In the genomic region with DNA sequence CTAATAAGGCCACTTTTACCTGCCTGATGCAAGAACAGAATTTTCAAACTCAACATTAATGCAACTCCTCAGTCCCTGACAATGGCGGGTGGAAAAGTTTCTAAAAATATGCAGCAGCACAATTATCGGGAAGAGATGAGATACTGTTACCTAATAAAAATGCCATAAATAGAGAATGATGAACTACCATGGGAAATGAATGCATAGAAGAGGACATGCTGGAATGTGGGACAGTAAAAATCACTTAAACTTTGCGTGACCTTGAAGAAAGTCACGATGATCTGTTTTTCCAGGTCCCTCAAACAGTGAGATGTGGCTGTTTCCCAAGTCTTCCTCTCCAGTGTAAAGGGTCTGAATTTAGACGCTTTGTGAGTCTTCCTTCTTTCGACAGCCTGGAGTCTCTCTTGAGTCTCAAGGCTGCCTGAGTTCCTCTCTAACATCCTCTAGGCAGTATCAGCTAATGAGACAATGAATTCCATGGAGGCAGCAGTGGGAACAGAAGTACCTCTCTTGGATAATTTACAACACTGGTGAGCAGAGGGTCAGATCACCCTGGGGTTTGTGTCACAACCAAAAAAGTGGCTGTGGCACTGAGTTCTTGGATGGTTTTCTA, we compare ENCODE assay signal across 27 cellular contexts. TPM values are rescaled to one million over a fixed set of nuclear protein-coding genes. Genes with fewer than 3 reads are reported as not detected.
DNase-seq lines count a peak whose midpoint lies in the region; ATAC-seq and TF ChIP-seq lines count a peak whose summit lies in the region.
"Had no signal": no experiment of that assay in that cellular context is flagged by ENCODE, and none has a peak within 500 bp of the region (broad histone marks: within the 10 kb centered on the region; RNA-seq: fewer than 3 reads in every experiment).

No MANE protein-coding gene starts in this region.

- BruUV-seq in A673 (replicated peaks; lab: Mats Ljungman, UMichigan) = no TSS peak

- H3K36me3 ChIP-seq in A673 (ENCODE audit: insufficient read depth, low read length, poor library complexity, severe bottlenecking) (no peaks in the 10 kb centered on the region), SK-N-MC (ENCODE audit: insufficient read depth, low read length) (no peaks in the 10 kb centered on the region)
- H3K36me3 ChIP-seq: brain microvascular endothelial cell, lower lobe of right lung had no signal

- peak overlapping the region; percentile 46 to 86 (median 82) for H3K4me3 Mint-ChIP-seq in nephron
- H3K4me3 Mint-ChIP-seq: activated B cell treated with CpG ODN at 0.5 μM for 24 hours; activated CD4-positive, alpha-beta memory T cell treated with anti-CD3 and anti-CD28 coated beads, Interleukin-2, amount 10 ng/mL, durations not matched to agents 7 days and 5 days had no signal

- peak overlapping the region; percentile 41 for H3K9ac ChIP-seq in SK-N-MC (ENCODE audit: insufficient read length)
- H3K9ac ChIP-seq: SK-N-SH had no signal

- POLR2A ChIA-PET in A673 (lab: Charles Lee; ENCODE audit: low non-redundant PET) = no interaction called here

- H3K36me3 Mint-ChIP-seq in nephron (ENCODE audit: low read depth) = no peaks in the 10 kb centered on the region

- no peaks in the 10 kb centered on the region for H3K27me3 Mint-ChIP-seq in nephron (ENCODE audit: low read depth)

- intact Hi-C loops in A673 (cut with micrococcal nuclease; ENCODE audit: unreplicated experiment) = no loop called here

- H3K4me1 ChIP-seq in A673 (ENCODE audit: insufficient read depth, low read length, poor library complexity, severe bottlenecking) = peaks cover 22% of the 10 kb centered on the region
- H3K4me1 ChIP-seq: lower lobe of right lung had no signal

- H3K9me3 ChIP-seq in A673 (ENCODE audit: low read depth, low read length, poor library complexity, severe bottlenecking) = no peaks in the 10 kb centered on the region
- no peaks in the 10 kb centered on the region for H3K9me3 ChIP-seq in SK-N-MC (ENCODE audit: low read depth, low read length)
- H3K9me3 ChIP-seq: lower lobe of right lung, SK-N-SH had no signal

- no peak overlapping the region for H3K27ac ChIP-seq in A673 (ENCODE audit: low read depth, low read length, poor library complexity, severe bottlenecking)
- H3K27ac ChIP-seq in SK-N-MC = peak overlapping the region; percentile 61
- H3K27ac ChIP-seq: brain microvascular endothelial cell, lower lobe of right lung had no signal

- H3K9me3 Mint-ChIP-seq in nephron = no peaks in the 10 kb centered on the region
- H3K9me3 Mint-ChIP-seq: activated B cell treated with CpG ODN at 0.5 μM for 24 hours; activated CD4-positive, alpha-beta memory T cell treated with anti-CD3 and anti-CD28 coated beads, Interleukin-2, amount 10 ng/mL, durations not matched to agents 7 days and 5 days had no signal

- H3K27me3 ChIP-seq in A673 (replicated peaks; ENCODE audit: insufficient read depth, low read depth, low read length, poor library complexity) = no peaks in the 10 kb centered on the region

- peak; percentile 25 for DNase-seq in A673 (ENCODE audit: low spot score)
- DNase-seq in ELR (ENCODE audit: low read depth) = peak; percentile 14
- no peak for DNase-seq in SK-N-MC (ENCODE audit: low read depth, low spot score)
- no peak for DNase-seq in GM20000 (ENCODE audit: low spot score)
- no peak for DNase-seq in NCI-H1694 (lab: John Stamatoyannopoulos, UW)
- no peak for DNase-seq in NCI-H748 (lab: John Stamatoyannopoulos, UW; ENCODE audit: unreplicated experiment)
- DNase-seq: activated B cell treated with CpG ODN at 0.5 μM for 24 hours; activated CD4-positive, alpha-beta memory T cell treated with anti-CD3 and anti-CD28 coated beads, Interleukin-2, amount 10 ng/mL, durations not matched to agents 7 days and 5 days; activated effector memory CD4-positive, alpha-beta T cell treated with anti-CD3 and anti-CD28 coated beads, Interleukin-2, amount 50 U/mL, for 16 hours; activated T-cell treated with anti-CD3 and anti-CD28 coated beads for 4 hours; brain microvascular endothelial cell; effector CD8-positive, alpha-beta T cell; erythroblast; foreskin melanocyte; islet precursor cell; KG1; lower lobe of right lung; NCI-H2081; NCI-H446; right cardiac atrium; SK-N-SH; T-helper 9 cell; trophoblast cell had no signal

- peaks cover 30% of the 10 kb centered on the region for H3K4me1 Mint-ChIP-seq in nephron

- peak overlapping the region; percentile 84 to 97 (median 92) for H3K27ac Mint-ChIP-seq in nephron
- H3K27ac Mint-ChIP-seq: activated B cell treated with CpG ODN at 0.5 μM for 24 hours; activated CD4-positive, alpha-beta memory T cell treated with anti-CD3 and anti-CD28 coated beads, Interleukin-2, amount 10 ng/mL, durations not matched to agents 7 days and 5 days had no signal

- H3K4me3 ChIP-seq in A673 (ENCODE audit: low read depth, low read length, poor library complexity, severe bottlenecking) = no peak overlapping the region
- H3K4me3 ChIP-seq in SK-N-MC = peak overlapping the region; percentile 49

- TF ChIP-seq CTCF in A673 (conservative IDR thresholded peaks at IDR 0.05; ENCODE audit: low read depth, low read length) = no peak
- TF ChIP-seq CTCF in nephron (IDR thresholded peaks at IDR 0.05; ENCODE audit: unreplicated experiment in 3 of 3) = no peak
- no peak for TF ChIP-seq CTCF in GM20000 (IDR thresholded peaks at IDR 0.05; ENCODE audit: extremely low read depth, missing control alignments)

- ATAC-seq in HG03460 (IDR thresholded peaks at IDR 0.05; ENCODE audit: unreplicated experiment) = no peak
- ATAC-seq: lower lobe of right lung, right cardiac atrium had no signal

- CTCF ChIA-PET in A673 (lab: Charles Lee) = no interaction called here

RNA-seq across cellular contexts. Expression of a gene that starts 1.4 kb away (rescaled TPM):
- 10.4 and 10.5 TPM in 2 replicates for total RNA-seq in A673 (2021)
- total RNA-seq: activated B cell treated with CpG ODN at 0.5 μM for 24 hours; activated CD4-positive, alpha-beta memory T cell treated with anti-CD3 and anti-CD28 coated beads, Interleukin-2, amount 10 ng/mL, durations not matched to agents 7 days and 5 days; HT1080 had no signal

RNA-seq across cellular contexts. Expression of a gene that starts 18.0 kb away (rescaled TPM):
- total RNA-seq in A673 (2021) = not detected in 2 replicates
- total RNA-seq: activated B cell treated with CpG ODN at 0.5 μM for 24 hours; activated CD4-positive, alpha-beta memory T cell treated with anti-CD3 and anti-CD28 coated beads, Interleukin-2, amount 10 ng/mL, durations not matched to agents 7 days and 5 days; HT1080; lower lobe of right lung; osteoblast; right cardiac atrium had no signal

RNA-seq across cellular contexts. Expression of a gene that starts 59.3 kb away (rescaled TPM):
- 319 and 339 TPM in 2 replicates for total RNA-seq in A673 (2021)

Comparison
In these comparisons a context has a peak if more than half of its experiments do, and no peak if none do; other contexts are left out.
1. DNase-seq: peak in A673 (single experiment) and ELR (single experiment); none in SK-N-MC (single experiment), GM20000 (single experiment), NCI-H1694 (single experiment) and NCI-H748 (single experiment).